13 cellular contexts compared by ENCODE assay signal in genomic region chr10:71076473-71077142, GRCh38.
DNase-seq lines count a peak whose midpoint lies in the region; ATAC-seq, FAIRE-seq and TF ChIP-seq lines count a peak whose summit lies in the region.
"Had no signal": no experiment of that assay in that cellular context is flagged by ENCODE, and none has a peak within 500 bp of the region (broad histone marks: within the 10 kb centered on the region; RNA-seq: fewer than 3 reads in every experiment).

No MANE protein-coding gene starts in this region.

- no peak overlapping the region for H3K18ac ChIP-seq in H1 (ENCODE audit: extremely low read depth, low read length)

- no peak overlapping the region for H3K27ac Mint-ChIP-seq in activated CD4-positive, alpha-beta T cell treated with anti-CD3 and anti-CD28 coated beads for 36 hours

- no peak overlapping the region for H3K9ac ChIP-seq in H1 (replicated peaks in 1 of 4; ENCODE audit: extremely low read depth in 1 of 4, low read depth in 3 of 4, low read length in 3 of 4)

- no peak overlapping the region for H3K56ac ChIP-seq in H1 (replicated peaks; ENCODE audit: insufficient read length, low read depth, low read length)

- H3K23ac ChIP-seq in H1 (ENCODE audit: insufficient read length) = no peak overlapping the region

- H3K14ac ChIP-seq in H1 (ENCODE audit: insufficient read length) = no peak overlapping the region

- no peaks in the 10 kb centered on the region for H3K79me1 ChIP-seq in H1 (ENCODE audit: low read depth, low read length)

- H3K4me1 ChIP-seq in H1 (replicated peaks in 1 of 4; ENCODE audit: control insufficient read depth in 3 of 4, insufficient read depth in 4 of 4, low read length in 3 of 4) = peaks cover 3 to 27% (median 11%) of the 10 kb centered on the region in 4 experiments; a peak in 6 of 7 replicates

- H3K36me3 Mint-ChIP-seq in activated CD4-positive, alpha-beta T cell treated with anti-CD3 and anti-CD28 coated beads for 36 hours (ENCODE audit: low read depth) = no peaks in the 10 kb centered on the region

- no peak; a peak in 1 of 4 replicates for TF ChIP-seq RAD21 in H1 (IDR thresholded peaks at IDR 0.05 in 1 of 2, conservative IDR thresholded peaks at IDR 0.05 in 1 of 2; ENCODE audit: low read depth in 2 of 2, low read length in 2 of 2)

- H3K4ac ChIP-seq in H1 (replicated peaks; ENCODE audit: insufficient read length, low read depth, low read length) = no peak overlapping the region

- no peaks in the 10 kb centered on the region; a peak in 1 of 7 replicates for H3K27me3 ChIP-seq in H1 (replicated peaks in 1 of 4; ENCODE audit: control insufficient read depth in 3 of 4, extremely low read depth in 1 of 4, insufficient read depth in 3 of 4, low read length in 3 of 4)
- H3K27me3 ChIP-seq in MG63 = no peaks in the 10 kb centered on the region
- H3K27me3 ChIP-seq: vagina had no signal

- H3K79me2 ChIP-seq in H1 (ENCODE audit: control insufficient read depth in 1 of 2, insufficient read depth in 2 of 2, low read length in 2 of 2) = no peaks in the 10 kb centered on the region

- WGBS in H1 (ENCODE audit: extremely low coverage in 1 of 2, insufficient coverage in 1 of 2, insufficient read length in 1 of 2, insufficient replicate concordance in 2 of 2, low coverage in 1 of 2, low lambda C conversion rate in 2 of 2, missing lambda C conversion rate in 1 of 2), 2 experiments = 79% methylated on average over 8 of the region's 8 CpGs; no CpG with 5 or more reads in 1 of the 2 experiments

- no peaks in the 10 kb centered on the region for H3K27me3 Mint-ChIP-seq in activated CD4-positive, alpha-beta T cell treated with anti-CD3 and anti-CD28 coated beads for 36 hours

- H2AK5ac ChIP-seq in H1 (ENCODE audit: low read depth, low read length) = 0 out of 2 replicates have a peak overlapping the region, but pooled peaks have one; percentile 13

- no peak overlapping the region for H2BK12ac ChIP-seq in H1 (ENCODE audit: low read depth, low read length)

- H3K9me3 ChIP-seq in H1 (ENCODE audit: insufficient read depth in 2 of 2, low read depth in 1 of 2, low read length in 1 of 2) (no peaks in the 10 kb centered on the region), MG63 (no peaks in the 10 kb centered on the region)
- H3K9me3 ChIP-seq: vagina had no signal

- no peak overlapping the region for H3K4me3 Mint-ChIP-seq in activated CD4-positive, alpha-beta T cell treated with anti-CD3 and anti-CD28 coated beads for 36 hours

- H3K4me3 ChIP-seq in H1 (ENCODE audit: extremely low read depth in 1 of 4, insufficient read depth in 2 of 4, low read depth in 3 of 4, low read length in 4 of 4) (no peak overlapping the region), MG63 (no peak overlapping the region)
- H3K4me3 ChIP-seq: vagina had no signal

- no peak overlapping the region for H2AFZ ChIP-seq in H1 (ENCODE audit: low read length)

- no peak overlapping the region for H2BK120ac ChIP-seq in H1 (replicated peaks; ENCODE audit: low read depth, low read length)

- POLR2A ChIA-PET in activated CD4-positive, alpha-beta T cell treated with anti-CD3 and anti-CD28 coated beads for 36 hours (lab: Charles Lee) = no interaction called here
- POLR2A ChIA-PET in H1 (lab: Charles Lee; ENCODE audit: partially characterized antibody) = interaction anchor here (1.6 kb wide), 1 partner anchor 139 kb away, joined by 3 read pairs; no protein-coding TSS in a partner anchor

- no peak overlapping the region for H4K5ac ChIP-seq in H1 (ENCODE audit: insufficient read length, low read depth, low read length)

- CTCF ChIA-PET in activated CD4-positive, alpha-beta T cell treated with anti-CD3 and anti-CD28 coated beads for 36 hours (lab: Charles Lee) = interaction anchor here (1.0 kb wide), 1 partner anchor 151 kb away, joined by 3 read pairs; no protein-coding TSS in a partner anchor
- CTCF ChIA-PET in H1 (lab: Charles Lee; ENCODE audit: partially characterized antibody) = interaction anchor here (0.7 to 5.4 kb wide), 14 partner anchors 12 to 527 kb away, joined by 3 to 29 read pairs (median 3); no protein-coding TSS in a partner anchor

- no peak; a peak in 1 of 4 replicates for TF ChIP-seq CTCF in H1 (IDR thresholded peaks at IDR 0.05; ENCODE audit: control extremely low read depth in 1 of 3, insufficient read depth in 1 of 3, low read depth in 1 of 3, low read length in 3 of 3)

- peak overlapping the region; percentile 39 for H4K91ac ChIP-seq in H1 (replicated peaks; ENCODE audit: insufficient read length, low read length)

- no peaks in the 10 kb centered on the region for H4K20me1 ChIP-seq in H1 (replicated peaks in 1 of 2; ENCODE audit: control insufficient read depth in 1 of 2, insufficient read depth in 2 of 2, low read length in 2 of 2)

- H3K4me2 ChIP-seq in H1 (ENCODE audit: insufficient read depth in 1 of 2, low read depth in 2 of 2, low read length in 2 of 2) = no peak overlapping the region

- peak; percentile 1 for DNase-seq in activated CD4-positive, alpha-beta T cell treated with anti-CD3 and anti-CD28 coated beads for 36 hours
- no peak for DNase-seq in activated CD4-positive, alpha-beta T cell treated with anti-CD3 and anti-CD28 coated beads, Interleukin-2, amount 50 U/mL, for 48 hours
- peak; percentile 11 for DNase-seq in NCI-H2081 treated with DMSO at 0.1 percent for 48 hours (lab: John Stamatoyannopoulos, UW)
- DNase-seq in H1 (ENCODE audit: low read depth in 1 of 2, low spot score in 2 of 2) = peak in 1 of 2 experiments; percentile 46
- DNase-seq in putamen (ENCODE audit: low spot score) = peak; percentile 27
- no peak for DNase-seq in MG63
- no peak for DNase-seq in NCI-H1048 (lab: John Stamatoyannopoulos, UW)
- DNase-seq: DND-41, GOT3, SW 1271 had no signal

- no peak for TF ChIP-seq EP300 in H1 (IDR thresholded peaks at IDR 0.05; ENCODE audit: borderline replicate concordance in 1 of 2, low read depth in 2 of 2, low read length in 2 of 2)

- no peaks in the 10 kb centered on the region for H3K23me2 ChIP-seq in H1 (ENCODE audit: low read depth, low read length)

- H2BK5ac ChIP-seq in H1 (ENCODE audit: low read depth, low read length) = no peak overlapping the region

- no peak for TF ChIP-seq POLR2A in H1 (IDR thresholded peaks at IDR 0.05; ENCODE audit: control extremely low read depth in 1 of 2, low read depth in 2 of 2, low read length in 2 of 2)

- ATAC-seq in activated CD4-positive, alpha-beta T cell treated with anti-CD3 and anti-CD28 coated beads for 36 hours = no peak
- no peak for ATAC-seq in HG03196 (IDR thresholded peaks at IDR 0.05; ENCODE audit: unreplicated experiment)

- H3K27ac ChIP-seq in H1 (ENCODE audit: low read depth, low read length) = no peak overlapping the region
- H3K27ac ChIP-seq: vagina had no signal

- no peak overlapping the region for H4K8ac ChIP-seq in H1 (ENCODE audit: extremely low read depth, insufficient read depth, low read length)

- no peak overlapping the region for H2BK20ac ChIP-seq in H1 (ENCODE audit: low read length)

- no peak for FAIRE-seq in H1 (lab: Jason Lieb, UNC)
- FAIRE-seq: GM12891 had no signal

- H2BK15ac ChIP-seq in H1 (ENCODE audit: low read length) = no peak overlapping the region

- no peaks in the 10 kb centered on the region for H3K9me3 Mint-ChIP-seq in activated CD4-positive, alpha-beta T cell treated with anti-CD3 and anti-CD28 coated beads for 36 hours (ENCODE audit: low read depth)

- H3K36me3 ChIP-seq in H1 (ENCODE audit: control insufficient read depth in 2 of 4, insufficient read depth in 4 of 4, low read length in 3 of 4) (no peaks in the 10 kb centered on the region), MG63 (no peaks in the 10 kb centered on the region)
- H3K36me3 ChIP-seq: vagina had no signal

- H3K4me1 Mint-ChIP-seq in activated CD4-positive, alpha-beta T cell treated with anti-CD3 and anti-CD28 coated beads for 36 hours = no peaks in the 10 kb centered on the region

- intact Hi-C loops in activated CD4-positive, alpha-beta T cell treated with anti-CD3 and anti-CD28 coated beads for 36 hours (cut with DNase I, micrococcal nuclease) = no loop called here

Comparison
In these comparisons a context has a peak if more than half of its experiments do, and no peak if none do; other contexts are left out.
1. DNase-seq: peak in activated CD4-positive, alpha-beta T cell treated with anti-CD3 and anti-CD28 coated beads for 36 hours (single experiment), NCI-H2081 treated with DMSO at 0.1 percent for 48 hours (single experiment) and putamen (single experiment); none in activated CD4-positive, alpha-beta T cell treated with anti-CD3 and anti-CD28 coated beads, Interleukin-2, amount 50 U/mL, for 48 hours (0 of 2), MG63 (single experiment) and NCI-H1048 (single experiment).